Comparison of ENCODE assay signal across 10 cellular contexts in genomic region chr5:166856771-166857170, GRCh38.
"Had no signal": no experiment of that assay in that cellular context is flagged by ENCODE, and none has a peak within 500 bp of the region (broad histone marks: within the 10 kb centered on the region; RNA-seq: fewer than 3 reads in every experiment).

No MANE protein-coding gene starts in this region.

- FAIRE-seq: H54, HepG2 had no signal

- ATAC-seq: HCT116, HepG2 had no signal

- H3K27ac ChIP-seq: GM23248, HL-60 had no signal

- H3K9me3 ChIP-seq: HAP-1 had no signal

- H3K4me3 ChIP-seq: GM23248, HAP-1 had no signal

- H2AFZ ChIP-seq: GM23248 had no signal

- H3K4me1 Mint-ChIP-seq: IgD-negative memory B cell had no signal

- DNase-seq: GM23248, GOT3, HFFc6, KBM-7 had no signal

- H3K4me3 Mint-ChIP-seq: HFFc6, IgD-negative memory B cell had no signal

- H3K9ac ChIP-seq: GM23248 had no signal

- H3K27ac Mint-ChIP-seq: HFFc6, IgD-negative memory B cell had no signal

- H3K36me3 ChIP-seq: HAP-1 had no signal

- H3K27me3 Mint-ChIP-seq: IgD-negative memory B cell had no signal
